In genomic region chr20:34920055-34920454, GRCh38 we compare ENCODE assay signal across 14 cellular contexts.
"Had no signal": no experiment of that assay in that cellular context is flagged by ENCODE, and none has a peak within 500 bp of the region (broad histone marks: within the 10 kb centered on the region; RNA-seq: fewer than 3 reads in every experiment).

No MANE protein-coding gene starts in this region.

- H3K4me3 Mint-ChIP-seq: endodermal cell, neural crest cell had no signal

- H3K27ac ChIP-seq: dorsolateral prefrontal cortex, sigmoid colon, SJCRH30, spleen, transverse colon had no signal

- H3K27me3 ChIP-seq: dorsolateral prefrontal cortex, sigmoid colon, SJCRH30, spleen, transverse colon had no signal

- H3K9me3 ChIP-seq: sigmoid colon, SJCRH30, spleen, transverse colon had no signal

- H3K27ac Mint-ChIP-seq: endodermal cell had no signal

- H3K4me1 Mint-ChIP-seq: neural crest cell had no signal

- H3K4me1 ChIP-seq: SJCRH30 had no signal

- H3K36me3 ChIP-seq: SJCRH30 had no signal

- DNase-seq: activated naive CD4-positive, alpha-beta T cell treated with Interleukin-2 at 50 U/mL for 16 hours; amniotic stem cell; dorsolateral prefrontal cortex; endodermal cell; erythroblast; islet precursor cell; midbrain; sigmoid colon; SJCRH30; spleen; substantia nigra; transverse colon had no signal

- H3K9me3 Mint-ChIP-seq: endodermal cell, neural crest cell had no signal

- H3K4me3 ChIP-seq: dorsolateral prefrontal cortex, lung, sigmoid colon, SJCRH30, spleen, transverse colon had no signal
